In the genomic region with DNA sequence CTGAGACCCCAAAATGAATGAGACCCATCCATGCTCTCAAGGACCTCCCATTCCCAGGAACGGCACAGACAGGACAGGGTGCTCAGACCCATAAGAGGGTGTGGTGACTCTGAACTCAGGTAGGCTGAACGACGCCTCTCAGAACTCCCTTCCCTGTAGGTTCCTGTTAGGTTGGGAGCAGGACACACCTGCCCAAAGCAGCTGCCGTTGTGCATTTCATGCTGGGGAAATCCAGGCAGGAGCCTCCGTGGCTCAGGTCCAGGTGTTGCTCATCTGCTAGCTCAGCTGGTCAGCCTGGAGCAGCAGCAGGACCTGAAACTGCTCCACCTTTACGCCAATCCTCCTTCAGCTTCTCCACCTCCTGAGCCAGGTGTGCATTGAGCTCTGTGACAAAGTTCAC, we compare ENCODE assay signal across 29 cellular contexts. TPM values are rescaled to one million over a fixed set of nuclear protein-coding genes. Genes with fewer than 3 reads are reported as not detected.
DNase-seq lines count a peak whose midpoint lies in the region; FAIRE-seq and TF ChIP-seq lines count a peak whose summit lies in the region.
"Had no signal": no experiment of that assay in that cellular context is flagged by ENCODE, and none has a peak within 500 bp of the region (broad histone marks: within the 10 kb centered on the region; RNA-seq: fewer than 3 reads in every experiment).

No MANE protein-coding gene starts in this region.

- TF ChIP-seq CTCF in keratinocyte (optimal IDR thresholded peaks at IDR 0.05 in 1 of 3, IDR thresholded peaks at IDR 0.05 in 1 of 3, conservative IDR thresholded peaks at IDR 0.05 in 1 of 3; ENCODE audit: extremely low read depth in 1 of 3, insufficient read depth in 2 of 3, low read length in 3 of 3) (no peak), kidney (IDR thresholded peaks at IDR 0.05; ENCODE audit: borderline replicate concordance, extremely low read depth, insufficient read depth) (no peak)

- no CpG with 5 or more reads among the region's 6 CpGs for WGBS in mesendoderm (ENCODE audit: extremely low coverage, insufficient coverage, low lambda C conversion rate)

- no peak overlapping the region for H3K18ac ChIP-seq in mesendoderm (ENCODE audit: low read length)

- H3K4me1 ChIP-seq in keratinocyte (ENCODE audit: control insufficient read depth, extremely low read depth, insufficient read depth, low read length) (no peaks in the 10 kb centered on the region), kidney (ENCODE audit: control insufficient read depth in 1 of 2, insufficient read depth in 1 of 2, low read depth in 1 of 2, low read length in 2 of 2) (no peaks in the 10 kb centered on the region), mesendoderm (ENCODE audit: control insufficient read depth, low read depth, low read length) (no peaks in the 10 kb centered on the region)
- H3K4me1 ChIP-seq: parathyroid adenoma, right atrium auricular region, upper lobe of right lung had no signal

- H3K27me3 ChIP-seq in keratinocyte (ENCODE audit: control insufficient read depth, extremely low read depth, insufficient read depth, low read length) = peaks cover 3% of the 10 kb centered on the region
- no peaks in the 10 kb centered on the region for H3K27me3 ChIP-seq in mesendoderm (ENCODE audit: insufficient read depth, low read length, poor library complexity)
- H3K27me3 ChIP-seq: right atrium auricular region had no signal

- H2BK15ac ChIP-seq in mesendoderm (replicated peaks; ENCODE audit: low read depth) = no peak overlapping the region

- H2AK5ac ChIP-seq in mesendoderm (ENCODE audit: low read length) = no peak overlapping the region

- H3K27ac ChIP-seq in keratinocyte (ENCODE audit: control insufficient read depth, insufficient read depth, low read length) = no peak overlapping the region
- no peak overlapping the region for H3K27ac ChIP-seq in kidney (ENCODE audit: low read depth in 2 of 2, low read length in 2 of 2)
- no peak overlapping the region for H3K27ac ChIP-seq in mesendoderm (ENCODE audit: low read depth, low read length)
- H3K27ac ChIP-seq: dorsolateral prefrontal cortex, parathyroid adenoma, right atrium auricular region, upper lobe of right lung, VCaP had no signal

- dilution Hi-C loops in keratinocyte (cut with MboI; ENCODE audit: extremely low pct_ligation_motif_present, low sequenced_read_pairs) = no loop called here

- no peak overlapping the region for H3K23ac ChIP-seq in mesendoderm (ENCODE audit: low read length)

- H3K79me2 ChIP-seq in keratinocyte (ENCODE audit: control insufficient read depth, insufficient read depth, low read length) = no peaks in the 10 kb centered on the region
- H3K79me2 ChIP-seq in mesendoderm (ENCODE audit: control insufficient read depth, insufficient read depth, low read length) = no peaks in the 10 kb centered on the region
- H3K79me2 ChIP-seq: parathyroid adenoma had no signal

- H4K20me1 ChIP-seq in keratinocyte (ENCODE audit: control insufficient read depth, extremely low read depth, insufficient read depth, low read length) = no peaks in the 10 kb centered on the region

- no peak overlapping the region for H3K4me3 ChIP-seq in keratinocyte (ENCODE audit: control insufficient read depth in 2 of 3, extremely low read depth in 1 of 3, insufficient read depth in 2 of 3, low read depth in 1 of 3, low read length in 3 of 3)
- H3K4me3 ChIP-seq in kidney (ENCODE audit: low read length in 2 of 2) = no peak overlapping the region
- no peak overlapping the region for H3K4me3 ChIP-seq in mesendoderm (ENCODE audit: low read length)
- H3K4me3 ChIP-seq: dorsolateral prefrontal cortex, K562, right atrium auricular region, upper lobe of right lung had no signal

- FAIRE-seq in keratinocyte (lab: Jason Lieb, UNC) (peak; percentile 48), kidney (lab: Jason Lieb, UNC) (no peak)
- FAIRE-seq: GM18507, K562 had no signal

- H3K4me2 ChIP-seq in keratinocyte (ENCODE audit: control insufficient read depth, extremely low read depth, insufficient read depth, low read depth, low read length) (no peak overlapping the region), mesendoderm (ENCODE audit: low read length) (no peak overlapping the region)

- intact Hi-C loops in kidney (cut with DNase I) = no loop called here

- H4K5ac ChIP-seq in mesendoderm (ENCODE audit: low read length) = no peak overlapping the region

- H3K56ac ChIP-seq in mesendoderm (ENCODE audit: low read length) = no peak overlapping the region

- no peak overlapping the region for H2AFZ ChIP-seq in keratinocyte (ENCODE audit: control insufficient read depth, low read length)
- H2AFZ ChIP-seq: parathyroid adenoma had no signal

- DNase-seq in DMS53 treated with DMSO at 0.1 percent for 48 hours (lab: John Stamatoyannopoulos, UW; ENCODE audit: unreplicated experiment) = peak; percentile 51
- peak; percentile 75 for DNase-seq in NCI-H2196 (lab: John Stamatoyannopoulos, UW; ENCODE audit: unreplicated experiment)
- peak; percentile 12 for DNase-seq in RPMI8226
- no peak for DNase-seq in keratinocyte (ENCODE audit: low read depth, low spot score)
- no peak for DNase-seq in kidney
- DNase-seq in mesendoderm = no peak
- DNase-seq in SK-N-DZ (ENCODE audit: low spot score) = no peak
- no peak for DNase-seq in NCI-H82 (lab: John Stamatoyannopoulos, UW)
- DNase-seq: activated CD4-positive, alpha-beta T cell treated with anti-CD3 and anti-CD28 coated beads for 4 hours; activated naive CD8-positive, alpha-beta T cell treated with anti-CD3 and anti-CD28 coated beads, Interleukin-2, amount 50 U/mL, for 24 hours; activated T-cell treated with anti-CD3 and anti-CD28 coated beads, Interleukin-2, amount 50 U/mL, for 4 hours; DND-41; dorsolateral prefrontal cortex; glutamatergic neuron; NCI-H1417 treated with DMSO at 0.1 percent for 48 hours; NCI-H510A; stimulated activated CD4-positive, alpha-beta T cell treated with anti-CD3 and anti-CD28 coated beads, Interleukin-2, amount 100 ng/mL, for 48 hours; substantia nigra; upper lobe of right lung had no signal

- no peak overlapping the region for H3K9ac ChIP-seq in keratinocyte (ENCODE audit: control insufficient read depth, extremely low read depth, insufficient read depth, low read length)
- H3K9ac ChIP-seq in kidney (ENCODE audit: low read length in 2 of 2) = no peak overlapping the region
- no peak overlapping the region for H3K9ac ChIP-seq in mesendoderm (ENCODE audit: low read length)
- H3K9ac ChIP-seq: parathyroid adenoma had no signal

- no peak overlapping the region for H4K8ac ChIP-seq in mesendoderm (ENCODE audit: low read depth, low read length)

- H3K36me3 ChIP-seq in keratinocyte (ENCODE audit: control insufficient read depth in 2 of 2, extremely low read depth in 1 of 2, insufficient read depth in 2 of 2, low read length in 2 of 2) (no peaks in the 10 kb centered on the region), kidney (ENCODE audit: control insufficient read depth in 1 of 2, insufficient read depth in 2 of 2, low read length in 2 of 2) (no peaks in the 10 kb centered on the region), mesendoderm (ENCODE audit: control insufficient read depth, insufficient read depth, low read length) (no peaks in the 10 kb centered on the region)
- H3K36me3 ChIP-seq: right atrium auricular region, upper lobe of right lung had no signal

- H3K79me1 ChIP-seq in mesendoderm (ENCODE audit: low read length) = no peaks in the 10 kb centered on the region

- no peak overlapping the region for H2BK120ac ChIP-seq in mesendoderm (ENCODE audit: low read depth, low read length)

- H3K4ac ChIP-seq in mesendoderm (ENCODE audit: low read depth, low read length) = no peak overlapping the region

- H3K9me3 ChIP-seq in keratinocyte (ENCODE audit: control insufficient read depth, low read depth, low read length) (no peaks in the 10 kb centered on the region), kidney (ENCODE audit: control insufficient read depth in 1 of 2, low read length in 2 of 2) (no peaks in the 10 kb centered on the region)
- H3K9me3 ChIP-seq: right atrium auricular region, upper lobe of right lung had no signal

- no peak overlapping the region for H2BK5ac ChIP-seq in mesendoderm (ENCODE audit: low read length)

- H3K9me1 ChIP-seq in keratinocyte (ENCODE audit: control insufficient read depth, extremely low read depth, insufficient read depth, low read length) = no peaks in the 10 kb centered on the region

RNA-seq across cellular contexts. Expression of a gene that starts 19.1 kb away (rescaled TPM):
- polyA plus RNA-seq in keratinocyte (0.18 TPM in 1 of 3 replicates, not detected in the others), kidney (ENCODE audit: insufficient read depth, low read depth, low replicate concordance) (not detected)
- polyA plus RNA-seq in keratinocyte (2011; ENCODE audit: low read depth) = 1.5 TPM
- polyA plus RNA-seq in keratinocyte (2011; cell fraction: cytosol; rRNA removed) = 0.11 TPM in 1 of 2 replicates, not detected in the other
- polyA plus RNA-seq in keratinocyte (2011; cell fraction: nucleus; rRNA removed) = 0.15 and 0.23 TPM in 2 replicates
- 1.4 TPM in 1 of 2 replicates, not detected in the other for polyA plus RNA-seq in keratinocyte (2012; ENCODE audit: low replicate concordance)
- not detected in 3 replicates for polyA minus RNA-seq in keratinocyte
- polyA minus RNA-seq in keratinocyte (2011; cell fraction: cytosol; rRNA and poly(A)+ RNA removed) = not detected
- polyA minus RNA-seq in keratinocyte (2011; cell fraction: nucleus; rRNA and poly(A)+ RNA removed) = not detected in 2 replicates
- not detected for total RNA-seq in kidney
- 0.46 TPM for polyA plus RNA-seq in mesendoderm (2013, experiment 1 of 2)
- polyA plus RNA-seq in mesendoderm (2013, experiment 2 of 2) = 0.35 TPM
- not detected in 2 replicates for polyA plus RNA-seq in SK-N-DZ (2014; cell fraction: cytosol; rRNA removed)
- polyA plus RNA-seq in SK-N-DZ (2014; cell fraction: nucleus; rRNA removed) = not detected in 2 replicates
- total RNA-seq: activated T-cell treated with anti-CD3 and anti-CD28 coated beads, Interleukin-2, amount 50 U/mL, for 4 hours; HT1080; K562; lung microvascular endothelial cell; M059J; right atrium auricular region; upper lobe of right lung had no signal
- polyA plus RNA-seq: BJ, neural cell had no signal

RNA-seq across cellular contexts. Expression of a gene that starts 42.1 kb away (rescaled TPM):
- 1.1 to 1.7 TPM (median 1.2 TPM) in 3 replicates for polyA plus RNA-seq in keratinocyte
- polyA plus RNA-seq in keratinocyte (2011; ENCODE audit: low read depth) = 0.62 TPM
- 0.79 and 1.4 TPM in 2 replicates for polyA plus RNA-seq in keratinocyte (2011; cell fraction: cytosol; rRNA removed)
- polyA plus RNA-seq in keratinocyte (2011; cell fraction: nucleus; rRNA removed) = 2.3 and 3.7 TPM in 2 replicates
- 0.78 and 0.97 TPM in 2 replicates for polyA plus RNA-seq in keratinocyte (2012; ENCODE audit: low replicate concordance)
- 2.9 to 3.6 TPM (median 3.5 TPM) in 3 replicates for polyA minus RNA-seq in keratinocyte
- 2.3 TPM for polyA minus RNA-seq in keratinocyte (2011; cell fraction: cytosol; rRNA and poly(A)+ RNA removed)
- polyA minus RNA-seq in keratinocyte (2011; cell fraction: nucleus; rRNA and poly(A)+ RNA removed) = 2.1 and 4.3 TPM in 2 replicates
- 0.66 TPM for total RNA-seq in kidney
- 0.17 TPM for polyA plus RNA-seq in kidney (ENCODE audit: insufficient read depth, low read depth, low replicate concordance)
- 20.5 TPM for polyA plus RNA-seq in mesendoderm (2013, experiment 1 of 2)
- 19.3 TPM for polyA plus RNA-seq in mesendoderm (2013, experiment 2 of 2)
- not detected in 2 replicates for polyA plus RNA-seq in SK-N-DZ (2014; cell fraction: cytosol; rRNA removed)
- polyA plus RNA-seq in SK-N-DZ (2014; cell fraction: nucleus; rRNA removed) = not detected in 2 replicates
- total RNA-seq: activated T-cell treated with anti-CD3 and anti-CD28 coated beads, Interleukin-2, amount 50 U/mL, for 4 hours; HT1080; K562 had no signal
- polyA plus RNA-seq: K562, neural cell had no signal

Comparison
In these comparisons a context has a peak if more than half of its experiments do, and no peak if none do; other contexts are left out.
1. DNase-seq: peak in DMS53 treated with DMSO at 0.1 percent for 48 hours (single experiment), NCI-H2196 (single experiment) and RPMI8226 (single experiment); none in keratinocyte (single experiment), kidney (single experiment), mesendoderm (single experiment), SK-N-DZ (single experiment) and NCI-H82 (single experiment).